ENCODE assay signal across 8 cellular contexts in the genomic region with DNA sequence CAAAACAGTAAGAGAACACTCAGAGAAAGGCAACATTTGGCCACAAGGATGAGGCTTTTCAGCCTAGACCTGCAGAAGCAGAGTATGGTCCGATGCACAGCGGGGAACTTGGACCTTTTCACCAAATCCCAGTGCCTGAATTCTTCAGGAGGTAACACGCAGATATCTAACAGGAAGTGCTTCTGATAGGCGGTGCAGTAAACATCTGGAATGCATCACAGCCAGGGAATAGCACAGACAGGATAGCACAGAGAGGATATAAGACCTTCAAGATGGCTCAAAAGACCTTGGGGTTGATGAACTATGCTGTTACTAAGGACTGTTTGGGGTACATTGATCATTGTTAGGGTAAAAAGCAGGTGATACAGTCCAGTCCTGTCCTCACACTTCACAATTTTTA. TPM values are rescaled to one million over a fixed set of nuclear protein-coding genes. Genes with fewer than 3 reads are reported as not detected.
DNase-seq lines count a peak whose midpoint lies in the region; ATAC-seq and TF ChIP-seq lines count a peak whose summit lies in the region.

No MANE protein-coding gene starts in this region.

- POLR2A ChIA-PET in activated CD4-positive, alpha-beta T cell treated with anti-CD3 and anti-CD28 coated beads, Interleukin-2, amount 10 ng/mL, durations not matched to agents 7 days and 5 days (lab: Charles Lee): interaction anchor here (1.0 kb wide), 1 partner anchor 56 kb away, joined by 3 read pairs; no protein-coding TSS in a partner anchor

- H3K4me3 Mint-ChIP-seq in activated CD4-positive, alpha-beta T cell treated with anti-CD3 and anti-CD28 coated beads, Interleukin-2, amount 10 ng/mL, durations not matched to agents 7 days and 5 days: peak overlapping the region; percentile 82
- peak overlapping the region; percentile 100 for H3K4me3 Mint-ChIP-seq in activated naive CD8-positive, alpha-beta T cell treated with anti-CD3 and anti-CD28 coated beads for 36 hours
- peak overlapping the region; percentile 87 to 98 (median 88) for H3K4me3 Mint-ChIP-seq in immature natural killer cell

- intact Hi-C loops in stomach (cut with DNase I; ENCODE audit: low total_unique reads): loop anchor here (10.0 kb wide), 1 partner anchor 49 kb away; no protein-coding TSS in a partner anchor

- H3K9me3 Mint-ChIP-seq in activated CD4-positive, alpha-beta T cell treated with anti-CD3 and anti-CD28 coated beads, Interleukin-2, amount 10 ng/mL, durations not matched to agents 7 days and 5 days: no peaks in the 10 kb centered on the region
- no peaks in the 10 kb centered on the region for H3K9me3 Mint-ChIP-seq in activated naive CD8-positive, alpha-beta T cell treated with anti-CD3 and anti-CD28 coated beads for 36 hours
- H3K9me3 Mint-ChIP-seq in immature natural killer cell: no peaks in the 10 kb centered on the region

- H3K4me1 ChIP-seq in stomach: peaks cover 60 to 76% (median 74%) of the 10 kb centered on the region in 4 donors

- H3K9me3 ChIP-seq in stomach: no peaks in the 10 kb centered on the region

- peaks cover 13 to 44% (median 36%) of the 10 kb centered on the region in 4 donors for H3K36me3 ChIP-seq in stomach

- H3K4me1 Mint-ChIP-seq in activated CD4-positive, alpha-beta T cell treated with anti-CD3 and anti-CD28 coated beads, Interleukin-2, amount 10 ng/mL, durations not matched to agents 7 days and 5 days: peaks cover 69% of the 10 kb centered on the region
- peaks cover 47% of the 10 kb centered on the region for H3K4me1 Mint-ChIP-seq in activated naive CD8-positive, alpha-beta T cell treated with anti-CD3 and anti-CD28 coated beads for 36 hours
- H3K4me1 Mint-ChIP-seq in immature natural killer cell: peaks cover 77 to 80% of the 10 kb centered on the region in 2 donors

- TF ChIP-seq CTCF in stomach (IDR thresholded peaks at IDR 0.05): no peak

- CTCF ChIA-PET in activated CD4-positive, alpha-beta T cell treated with anti-CD3 and anti-CD28 coated beads, Interleukin-2, amount 10 ng/mL, durations not matched to agents 7 days and 5 days (lab: Charles Lee): interaction anchor here (0.8 to 1.0 kb wide), 4 partner anchors 22 to 241 kb away, joined by 3 to 4 read pairs (median 3); no protein-coding TSS in a partner anchor

- TF ChIP-seq EP300 in stomach (IDR thresholded peaks at IDR 0.05): no peak

- peak overlapping the region in 1 of 5 donors; percentile 90 for H3K27ac ChIP-seq in stomach

- H3K4me3 ChIP-seq in stomach: peak overlapping the region; percentile 91 to 100 (median 98)

- no peak for ATAC-seq in HG03135 (IDR thresholded peaks at IDR 0.05; ENCODE audit: unreplicated experiment)

- DNase-seq in activated CD4-positive, alpha-beta T cell treated with anti-CD3 and anti-CD28 coated beads, Interleukin-2, amount 10 ng/mL, durations not matched to agents 7 days and 5 days: no peak
- no peak for DNase-seq in activated CD4-positive, alpha-beta T cell treated with anti-CD3 and anti-CD28 coated beads, Interleukin-2, amount 50 U/mL, for 1 hour
- no peak for DNase-seq in activated naive CD8-positive, alpha-beta T cell treated with anti-CD3 and anti-CD28 coated beads for 36 hours
- DNase-seq in immature natural killer cell (no peak), stomach (no peak), NCI-H446 treated with DMSO at 0.1 percent for 48 hours (lab: John Stamatoyannopoulos, UW) (no peak), NCI-H2171 (lab: John Stamatoyannopoulos, UW) (no peak)

- H3K27ac Mint-ChIP-seq in activated CD4-positive, alpha-beta T cell treated with anti-CD3 and anti-CD28 coated beads, Interleukin-2, amount 10 ng/mL, durations not matched to agents 7 days and 5 days: peak overlapping the region; percentile 68
- no peak overlapping the region for H3K27ac Mint-ChIP-seq in activated naive CD8-positive, alpha-beta T cell treated with anti-CD3 and anti-CD28 coated beads for 36 hours
- H3K27ac Mint-ChIP-seq in immature natural killer cell: peak overlapping the region; percentile 45 to 93 (median 82)

- H3K27me3 ChIP-seq in stomach: no peaks in the 10 kb centered on the region

- H3K27me3 Mint-ChIP-seq in activated CD4-positive, alpha-beta T cell treated with anti-CD3 and anti-CD28 coated beads, Interleukin-2, amount 10 ng/mL, durations not matched to agents 7 days and 5 days: no peaks in the 10 kb centered on the region
- no peaks in the 10 kb centered on the region for H3K27me3 Mint-ChIP-seq in activated naive CD8-positive, alpha-beta T cell treated with anti-CD3 and anti-CD28 coated beads for 36 hours
- H3K27me3 Mint-ChIP-seq in immature natural killer cell (ENCODE audit: low read depth in 3 of 3): peaks cover 2 to 10% (median 3%) of the 10 kb centered on the region in 3 donors

- peaks cover 40% of the 10 kb centered on the region for H3K36me3 Mint-ChIP-seq in activated CD4-positive, alpha-beta T cell treated with anti-CD3 and anti-CD28 coated beads, Interleukin-2, amount 10 ng/mL, durations not matched to agents 7 days and 5 days (ENCODE audit: low read depth)
- H3K36me3 Mint-ChIP-seq in activated naive CD8-positive, alpha-beta T cell treated with anti-CD3 and anti-CD28 coated beads for 36 hours: peaks cover 25% of the 10 kb centered on the region
- H3K36me3 Mint-ChIP-seq in immature natural killer cell: peaks cover 0 to 11% (median 7%) of the 10 kb centered on the region in 3 donors

- TF ChIP-seq POLR2A in stomach (IDR thresholded peaks at IDR 0.05): no peak

- WGBS in stomach, 5 donors: 58 to 67% (median 64%) methylated on average over 4 of the region's 4 CpGs

RNA-seq across cellular contexts. Expression of a gene that starts 1.7 kb away (rescaled TPM):
- total RNA-seq in activated CD4-positive, alpha-beta T cell treated with anti-CD3 and anti-CD28 coated beads, Interleukin-2, amount 10 ng/mL, durations not matched to agents 7 days and 5 days: 10 to 100 TPM; 32.9 to 44.5 TPM
- 10 to 100 TPM; 17.4 to 21.2 TPM for total RNA-seq in activated naive CD8-positive, alpha-beta T cell treated with anti-CD3 and anti-CD28 coated beads for 36 hours
- 10 to 100 TPM; 24.6 to 57.7 (median 31.3) TPM for polyA plus RNA-seq in immature natural killer cell
- 10 to 100 TPM in 4 of 5 donors, 1 to 10 TPM in 1; 5.8 to 51.6 (median 21.9) TPM for total RNA-seq in stomach
- polyA plus RNA-seq in stomach: 10 to 100 TPM in 1 of 3 donors, 1 to 10 TPM in 2; 5.7 to 11.4 (median 9.6) TPM

RNA-seq across cellular contexts. Expression of a gene that starts 1.9 kb away (rescaled TPM):
- total RNA-seq in activated CD4-positive, alpha-beta T cell treated with anti-CD3 and anti-CD28 coated beads, Interleukin-2, amount 10 ng/mL, durations not matched to agents 7 days and 5 days: 10 to 100 TPM; 53.4 to 59.9 TPM
- total RNA-seq in activated naive CD8-positive, alpha-beta T cell treated with anti-CD3 and anti-CD28 coated beads for 36 hours: 10 to 100 TPM; 69.7 to 73.9 TPM
- 100 to 1,000 TPM in 2 of 3 donors, 10 to 100 TPM in 1; 92.2 to 142 (median 134) TPM for polyA plus RNA-seq in immature natural killer cell
- 100 to 1,000 TPM in 2 of 5 donors, 10 to 100 TPM in 3; 58.3 to 161 (median 95.3) TPM for total RNA-seq in stomach
- 10 to 100 TPM; 29.3 to 43.4 (median 42.3) TPM for polyA plus RNA-seq in stomach

RNA-seq across cellular contexts. Expression of a gene that starts 41.3 kb away (rescaled TPM):
- 100 to 1,000 TPM; 170 to 178 TPM for total RNA-seq in activated CD4-positive, alpha-beta T cell treated with anti-CD3 and anti-CD28 coated beads, Interleukin-2, amount 10 ng/mL, durations not matched to agents 7 days and 5 days
- total RNA-seq in activated naive CD8-positive, alpha-beta T cell treated with anti-CD3 and anti-CD28 coated beads for 36 hours: 100 to 1,000 TPM; 196 to 202 TPM
- 100 to 1,000 TPM in 1 of 3 donors, 10 to 100 TPM in 2; 42.3 to 105 (median 46.6) TPM for polyA plus RNA-seq in immature natural killer cell
- total RNA-seq in stomach: 100 to 1,000 TPM in 2 of 5 donors, 10 to 100 TPM in 3; 74.0 to 184 (median 88.1) TPM
- polyA plus RNA-seq in stomach: 10 to 100 TPM; 31.2 to 67.1 (median 33.8) TPM

RNA-seq across cellular contexts. Expression of a gene that starts 55.5 kb away (rescaled TPM):
- total RNA-seq in activated CD4-positive, alpha-beta T cell treated with anti-CD3 and anti-CD28 coated beads, Interleukin-2, amount 10 ng/mL, durations not matched to agents 7 days and 5 days: 100 to 1,000 TPM; 126 to 128 TPM
- total RNA-seq in activated naive CD8-positive, alpha-beta T cell treated with anti-CD3 and anti-CD28 coated beads for 36 hours: 100 to 1,000 TPM; 229 to 231 TPM
- polyA plus RNA-seq in immature natural killer cell: 100 to 1,000 TPM; 161 to 252 (median 173) TPM
- total RNA-seq in stomach: 100 to 1,000 TPM in 2 of 5 donors, 10 to 100 TPM in 3; 30.3 to 165 (median 87.5) TPM
- polyA plus RNA-seq in stomach: 10 to 100 TPM; 34.6 to 46.4 (median 43.1) TPM
